8 cellular contexts compared by ENCODE assay signal in genomic region chr7:73308665-73309214, GRCh38.
A peak's percentile ranks its signal among the peaks of the same experiment; 100 is the strongest.
DNase-seq lines count a peak whose midpoint lies in the region; ATAC-seq lines count a peak whose summit lies in the region.

TSS of gene NSUN5 (minus strand) at chr7:73308826. CDS start at chr7:73308790, 36 bp downstream.

- peak within 1 kb of the TSS in 4 of 5 donors; percentile 64 to 74 (median 67) for H3K9ac ChIP-seq in subcutaneous abdominal adipose tissue (ENCODE audit: low read length in 5 of 5)

- DNase-seq in DMS79 (lab: John Stamatoyannopoulos, UW), result peak; percentile 74
- peak; percentile 73 to 85 for DNase-seq in SHP77 (lab: John Stamatoyannopoulos, UW)
- DNase-seq in activated effector memory CD4-positive, alpha-beta T cell treated with Interleukin-2 at 50 U/mL for 16 hours, result peak; percentile 86
- DNase-seq in foreskin melanocyte, result peak; percentile 66

- H3K36me3 ChIP-seq in KOPT-K1 (ENCODE audit: insufficient read depth, low read length) (peaks cover 39% of the 10 kb centered on the region), neuron (ENCODE audit: insufficient read depth, low read length) (peaks cover 26% of the 10 kb centered on the region), subcutaneous abdominal adipose tissue (ENCODE audit: control insufficient read depth in 5 of 5, insufficient read depth in 5 of 5, low read length in 5 of 5) (peaks cover 0 to 29% (median 27%) of the 10 kb centered on the region in 5 donors)

- H3K4me1 ChIP-seq in neuron (ENCODE audit: insufficient read depth, low read length) (peaks cover 6% of the 10 kb centered on the region), subcutaneous abdominal adipose tissue (ENCODE audit: control insufficient read depth in 5 of 5, insufficient read depth in 5 of 5, low read length in 5 of 5) (peaks cover 0 to 22% (median 14%) of the 10 kb centered on the region in 5 donors)

- peak within 1 kb of the TSS; percentile 76 for H2AFZ ChIP-seq in neuron (ENCODE audit: low read depth, low read length)

- H3K27me3 ChIP-seq in neuron (ENCODE audit: insufficient read depth, low read length), result no peaks in the 10 kb centered on the region
- H3K27me3 ChIP-seq in subcutaneous abdominal adipose tissue (ENCODE audit: control insufficient read depth in 5 of 5, insufficient read depth in 4 of 5, low read length in 5 of 5), result no peaks in the 10 kb centered on the region

- no peaks in the 10 kb centered on the region for H3K9me3 ChIP-seq in KOPT-K1 (ENCODE audit: insufficient read depth, low read length, poor library complexity, severe bottlenecking)
- no peaks in the 10 kb centered on the region for H3K9me3 ChIP-seq in neuron (ENCODE audit: low read length)
- H3K9me3 ChIP-seq in subcutaneous abdominal adipose tissue (ENCODE audit: control insufficient read depth in 5 of 5, low read length in 5 of 5), result no peaks in the 10 kb centered on the region

- H3K27ac ChIP-seq in KOPT-K1 (ENCODE audit: low read depth, low read length, poor library complexity, severe bottlenecking), result peak within 1 kb of the TSS; percentile 69
- H3K27ac ChIP-seq in subcutaneous abdominal adipose tissue (ENCODE audit: low read depth, low read length), result no peak within 1 kb of the TSS

- peak within 1 kb of the TSS; percentile 64 for H3K4me3 ChIP-seq in neuron (ENCODE audit: low read length)
- peak within 1 kb of the TSS; percentile 61 to 88 (median 78) for H3K4me3 ChIP-seq in subcutaneous abdominal adipose tissue (ENCODE audit: low read depth in 1 of 5, low read length in 5 of 5)

- peak; percentile 90 for ATAC-seq in GM21737 (IDR thresholded peaks at IDR 0.05; ENCODE audit: unreplicated experiment)
